Comparison of ENCODE assay signal across 12 cellular contexts in the genomic region with DNA sequence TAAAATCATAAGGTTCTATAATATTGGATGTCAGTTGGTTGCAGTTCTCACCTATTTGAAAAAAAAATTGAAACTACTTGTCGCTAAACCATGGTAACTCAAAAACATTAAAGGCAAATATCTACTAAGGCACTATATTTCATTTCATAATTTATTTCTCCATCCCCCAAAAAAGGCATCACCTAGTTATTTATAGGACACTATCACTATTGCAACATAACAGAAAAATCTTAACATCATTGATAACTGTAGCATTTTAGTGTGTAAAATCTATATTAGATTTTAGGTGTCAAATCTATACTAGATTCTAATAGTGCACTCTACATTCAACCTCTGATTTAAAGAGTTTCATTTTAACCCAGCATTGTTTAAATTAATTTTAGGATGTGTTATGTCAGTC. TPM values are rescaled to one million over a fixed set of nuclear protein-coding genes. Genes with fewer than 3 reads are reported as not detected.
DNase-seq lines count a peak whose midpoint lies in the region; ATAC-seq, FAIRE-seq and TF ChIP-seq lines count a peak whose summit lies in the region.
"Had no signal": no experiment of that assay in that cellular context is flagged by ENCODE, and none has a peak within 500 bp of the region (broad histone marks: within the 10 kb centered on the region; RNA-seq: fewer than 3 reads in every experiment).

No MANE protein-coding gene starts in this region.

- BruUV-seq in Calu3 (replicated peaks; lab: Mats Ljungman, UMichigan): no TSS peak
- BruUV-seq in GM12878 (replicated peaks; lab: Mats Ljungman, UMichigan): no TSS peak

- peak overlapping the region; percentile 79 for H3K4me2 ChIP-seq in KMS-11
- peak overlapping the region; percentile 84 for H3K4me2 ChIP-seq in GM12878 (ENCODE audit: control insufficient read depth, insufficient read depth)

- H3K4me1 ChIP-seq in KMS-11 (ENCODE audit: low read depth, poor library complexity, severe bottlenecking) (peaks cover 14% of the 10 kb centered on the region), GM12878 (ENCODE audit: control insufficient read depth, insufficient read depth, low read length) (no peaks in the 10 kb centered on the region)

- no peak for TF ChIP-seq EP300 in GM12878 (IDR thresholded peaks at IDR 0.05; ENCODE audit: borderline replicate concordance in 1 of 2, control insufficient read depth in 1 of 2, low read depth in 2 of 2, low read length in 2 of 2)

- peak; percentile 77 for FAIRE-seq in GM12878 (lab: Jason Lieb, UNC)

- CTCF ChIA-PET in Calu3 (lab: Charles Lee) (interaction anchor here (0.6 to 1.3 kb wide), 4 partner anchors 37 to 134 kb away, joined by 4 to 6 read pairs (median 5); no protein-coding TSS in a partner anchor), GM12878 (lab: Yijun Ruan, JAX) (interaction anchor here (1.1 to 1.3 kb wide), 3 partner anchors 8 to 128 kb away, joined by 4 to 5 read pairs (median 4); no protein-coding TSS in a partner anchor)

- H3K27ac ChIP-seq in KMS-11 (no peak overlapping the region), GM12878 (ENCODE audit: control insufficient read depth, insufficient read depth) (no peak overlapping the region), coronary artery (no peak overlapping the region)
- H3K27ac ChIP-seq: ovary had no signal

- H3K27me3 ChIP-seq in KMS-11 (ENCODE audit: insufficient read depth, low read depth) (no peaks in the 10 kb centered on the region), GM12878 (replicated peaks in 1 of 2; ENCODE audit: control insufficient read depth in 2 of 2, insufficient read depth in 2 of 2, low read length in 1 of 2) (no peaks in the 10 kb centered on the region)
- H3K27me3 ChIP-seq: ovary had no signal

- no peak for TF ChIP-seq RAD21 in GM12878 (IDR thresholded peaks at IDR 0.05; ENCODE audit: insufficient read depth, low read depth, low read length)

- H3K27ac Mint-ChIP-seq in Calu3 (ENCODE audit: unreplicated experiment): no peak overlapping the region
- H3K27ac Mint-ChIP-seq in natural killer cell treated with Interleukin-12 subunit alpha and Interleukin-12 subunit beta and Interleukin-15 and Interleukin-18, amount 100 ng/mL, for 72 hours: peak overlapping the region in 1 of 2 donors; percentile 84

- WGBS in GM12878 (ENCODE audit: insufficient coverage, insufficient replicate concordance, low lambda C conversion rate, missing lambda C conversion rate): 48% methylated on average over 1 of the region's 1 CpG

- POLR2A ChIA-PET in GM12878 (lab: Charles Lee): no interaction called here

- H4K20me1 ChIP-seq in KMS-11 (ENCODE audit: insufficient read depth): no peaks in the 10 kb centered on the region
- H4K20me1 ChIP-seq in GM12878 (ENCODE audit: control insufficient read depth, insufficient read depth): no peaks in the 10 kb centered on the region

- no peak for TF ChIP-seq CTCF in Calu3 (IDR thresholded peaks at IDR 0.05; ENCODE audit: unreplicated experiment)
- TF ChIP-seq CTCF in KMS-11 (conservative IDR thresholded peaks at IDR 0.05; ENCODE audit: low read depth, low read length): no peak
- no peak for TF ChIP-seq CTCF in GM12878 (IDR thresholded peaks at IDR 0.05 in 2 of 3, conservative IDR thresholded peaks at IDR 0.05 in 1 of 3; ENCODE audit: control insufficient read depth in 2 of 3, extremely low read depth in 1 of 3, insufficient read depth in 1 of 3, low read depth in 3 of 3, low read length in 3 of 3)
- TF ChIP-seq CTCF in coronary artery (IDR thresholded peaks at IDR 0.05): no peak

- TF ChIP-seq POLR2A in GM12878 (IDR thresholded peaks at IDR 0.05; ENCODE audit: low read depth, low read length): no peak

- in situ Hi-C loops in GM12878 (cut with MboI): no loop called here

- H3K4me3 ChIP-seq in KMS-11 (IDR thresholded peaks at IDR 0.05; ENCODE audit: insufficient read depth, low read depth, low read length): no peak overlapping the region
- peak overlapping the region; percentile 91 for H3K4me3 ChIP-seq in GM12878
- no peak overlapping the region for H3K4me3 ChIP-seq in coronary artery

- peaks cover 33% of the 10 kb centered on the region for H3K36me3 Mint-ChIP-seq in Calu3 (ENCODE audit: insufficient read depth, unreplicated experiment)
- H3K36me3 Mint-ChIP-seq in natural killer cell treated with Interleukin-12 subunit alpha and Interleukin-12 subunit beta and Interleukin-15 and Interleukin-18, amount 100 ng/mL, for 72 hours: peaks cover 4% of the 10 kb centered on the region
- H3K36me3 Mint-ChIP-seq: IgD-negative memory B cell had no signal

- H2AFZ ChIP-seq in KMS-11 (ENCODE audit: low read depth) (no peak overlapping the region), GM12878 (ENCODE audit: control insufficient read depth, low read depth, low read length) (no peak overlapping the region)

- no peaks in the 10 kb centered on the region for H3K9me3 Mint-ChIP-seq in Calu3 (ENCODE audit: low read depth, unreplicated experiment)
- no peaks in the 10 kb centered on the region for H3K9me3 Mint-ChIP-seq in natural killer cell treated with Interleukin-12 subunit alpha and Interleukin-12 subunit beta and Interleukin-15 and Interleukin-18, amount 100 ng/mL, for 72 hours
- H3K9me3 Mint-ChIP-seq: IgD-negative memory B cell had no signal

- no peaks in the 10 kb centered on the region for H3K4me1 Mint-ChIP-seq in Calu3 (ENCODE audit: low read depth, unreplicated experiment)
- H3K4me1 Mint-ChIP-seq in natural killer cell treated with Interleukin-12 subunit alpha and Interleukin-12 subunit beta and Interleukin-15 and Interleukin-18, amount 100 ng/mL, for 72 hours (ENCODE audit: low read depth in 2 of 2): peaks cover 16 to 20% of the 10 kb centered on the region in 2 donors

- RAD21 ChIA-PET in GM12878 (lab: Charles Lee; ENCODE audit: unreplicated experiment): interaction anchor here (1.0 kb wide), 1 partner anchor 128 kb away, joined by 3 read pairs; no protein-coding TSS in a partner anchor

- SMC1A ChIA-PET in GM12878 (lab: Charles Lee; ENCODE audit: uncharacterized antibody, unreplicated experiment): interaction anchor here (0.8 to 1.5 kb wide), 4 partner anchors 76 to 668 kb away, joined by 3 to 7 read pairs (median 3); no protein-coding TSS in a partner anchor

- H3K79me2 ChIP-seq in KMS-11 (ENCODE audit: insufficient read depth, low read depth) (peaks cover 30% of the 10 kb centered on the region), GM12878 (ENCODE audit: control insufficient read depth, insufficient read depth, low read length) (peaks cover 47% of the 10 kb centered on the region)

- no peaks in the 10 kb centered on the region for H3K36me3 ChIP-seq in KMS-11 (ENCODE audit: insufficient read depth)
- no peaks in the 10 kb centered on the region; a peak in 1 of 4 replicates for H3K36me3 ChIP-seq in GM12878 (ENCODE audit: control insufficient read depth in 2 of 2, insufficient read depth in 2 of 2, low read length in 1 of 2)
- H3K36me3 ChIP-seq: ovary had no signal

- no peaks in the 10 kb centered on the region for H3K27me3 Mint-ChIP-seq in Calu3 (ENCODE audit: unreplicated experiment)
- H3K27me3 Mint-ChIP-seq in natural killer cell treated with Interleukin-12 subunit alpha and Interleukin-12 subunit beta and Interleukin-15 and Interleukin-18, amount 100 ng/mL, for 72 hours: no peaks in the 10 kb centered on the region
- H3K27me3 Mint-ChIP-seq: IgD-negative memory B cell had no signal

- H3K4me3 Mint-ChIP-seq in Calu3 (ENCODE audit: low read depth, unreplicated experiment): peak overlapping the region; percentile 82
- H3K4me3 Mint-ChIP-seq in natural killer cell treated with Interleukin-12 subunit alpha and Interleukin-12 subunit beta and Interleukin-15 and Interleukin-18, amount 100 ng/mL, for 72 hours: peak overlapping the region; percentile 98

- peak overlapping the region; percentile 73; the same call in 1 of the 2 replicates for H3K9ac ChIP-seq in KMS-11
- H3K9ac ChIP-seq in GM12878 (ENCODE audit: control insufficient read depth, insufficient read depth, low read length): peak overlapping the region; percentile 89

- intact Hi-C loops in Calu3 (cut with micrococcal nuclease; ENCODE audit: unreplicated experiment) (loop anchor here (2.0 to 5.0 kb wide), 2 partner anchors 37 to 129 kb away; no protein-coding TSS in a partner anchor), GM12878 (cut with micrococcal nuclease; ENCODE audit: unreplicated experiment) (loop anchor here (5.0 kb wide), 2 partner anchors 77 to 128 kb away; a partner anchor contains a TSS)

- H3K9me3 ChIP-seq in GM12878 (replicated peaks; ENCODE audit: control insufficient read depth, insufficient read depth, low read length): no peaks in the 10 kb centered on the region
- H3K9me3 ChIP-seq: ovary had no signal

- ATAC-seq in GM12878 (no peak), HG02759 (IDR thresholded peaks at IDR 0.05; ENCODE audit: unreplicated experiment) (no peak)
- no peak for ATAC-seq in natural killer cell treated with Interleukin-12 subunit alpha and Interleukin-12 subunit beta and Interleukin-15 and Interleukin-18, amount 100 ng/mL, for 72 hours

- DNase-seq in Calu3: no peak
- DNase-seq in GM12878 (ENCODE audit: low read depth, low spot score): no peak
- DNase-seq in natural killer cell treated with Interleukin-12 subunit alpha and Interleukin-12 subunit beta and Interleukin-15 and Interleukin-18, amount 100 ng/mL, for 72 hours (ENCODE audit: low spot score): no peak
- DNase-seq in coronary artery (ENCODE audit: low spot score): no peak
- no peak for DNase-seq in DMS153 treated with DMSO at 0.1 percent for 48 hours (lab: John Stamatoyannopoulos, UW; ENCODE audit: unreplicated experiment)
- no peak for DNase-seq in UCSD-AML1 (lab: John Stamatoyannopoulos, UW; ENCODE audit: unreplicated experiment)
- DNase-seq: activated CD4-positive, CD25-positive, alpha-beta regulatory T cell treated with anti-CD3 and anti-CD28 coated beads, Interleukin-2, amount 50 U/mL, for 72 hours; NCI-H526; ovary had no signal

RNA-seq across cellular contexts. Expression of a gene that starts 1.7 kb away (rescaled TPM):
- total RNA-seq in Calu3 (2022) (22.0 and 22.4 TPM in 2 replicates), GM12878 (2014; rRNA removed) (9.3 and 11.1 TPM in 2 replicates), GM12878 (2014; rRNA removed; fragmentation: Illumina TruSeq; extraction: Trizol) (19.6 and 21.0 TPM in 2 replicates), GM12878 (2021) (14.9 and 16.7 TPM in 2 replicates)
- total RNA-seq in GM12878 (2013; cell fraction: nucleolus; rRNA removed): 7.8 TPM in 2 replicates
- 9.9 TPM for polyA plus RNA-seq in GM12878 (2011; ENCODE audit: low read depth)
- polyA plus RNA-seq in GM12878 (2011; rRNA removed) (37.7 and 49.3 TPM in 2 replicates), GM12878 (2014; fragmentation: Illumina TruSeq; extraction: Trizol) (33.1 and 42.2 TPM in 2 replicates), GM12878 (2014; fragmentation: Nextera tagmentation; extraction: Ambion mirVana) (10 to 100 TPM; 16.4 to 22.9 TPM), GM12878 (2014; rRNA removed) (15.8 and 20.8 TPM in 2 replicates), GM12878 (2016; fragmentation: Nextera tagmentation; extraction: Ambion mirVana) (10 to 100 TPM; 21.1 to 26.0 TPM)
- polyA plus RNA-seq in GM12878 (2011; cell fraction: cytosol; rRNA removed): 27.9 and 36.3 TPM in 2 replicates
- 9.5 and 10.9 TPM in 2 replicates for polyA plus RNA-seq in GM12878 (2011; cell fraction: nucleus; rRNA removed)
- polyA plus RNA-seq in GM12878 (2012): 20.5 and 22.1 TPM in 2 replicates
- polyA minus RNA-seq in GM12878 (2011; rRNA and poly(A)+ RNA removed): 11.6 and 16.2 TPM in 2 replicates
- polyA minus RNA-seq in GM12878 (2011; cell fraction: cytosol; rRNA and poly(A)+ RNA removed): 5.2 and 5.5 TPM in 2 replicates
- polyA minus RNA-seq in GM12878 (2011; cell fraction: nucleus; rRNA and poly(A)+ RNA removed): 3.0 and 3.3 TPM in 2 replicates
- total RNA-seq in natural killer cell treated with Interleukin-12 subunit alpha and Interleukin-12 subunit beta and Interleukin-15 and Interleukin-18, amount 100 ng/mL, for 72 hours: 1 to 10 TPM; 7.7 to 8.9 TPM
